ENCODE assay signal across 11 cellular contexts in the genomic region with DNA sequence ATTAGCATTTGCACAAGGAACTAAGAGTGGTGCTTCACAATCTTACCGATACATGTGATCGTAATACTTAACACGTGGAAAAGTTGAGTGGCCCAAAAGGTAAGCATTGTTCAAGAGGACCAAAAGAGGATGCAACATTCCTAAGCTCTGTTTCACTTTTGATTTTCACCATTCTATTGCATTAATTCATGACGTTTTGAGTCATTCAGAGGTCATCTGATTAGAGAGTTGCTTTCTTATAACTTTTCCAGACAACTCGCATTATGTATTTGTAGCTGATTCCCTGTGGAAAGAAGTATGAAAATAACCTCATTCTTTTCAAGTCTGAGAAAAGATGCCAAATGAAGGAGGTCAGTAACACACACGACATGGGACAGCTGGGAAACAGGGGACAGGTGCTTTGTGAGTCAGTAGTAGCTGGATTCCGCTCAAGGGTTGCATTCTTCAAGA.
A peak's percentile ranks its signal among the peaks of the same experiment; 100 is the strongest.
DNase-seq lines count a peak whose midpoint lies in the region; ATAC-seq and TF ChIP-seq lines count a peak whose summit lies in the region.
"Had no signal": no experiment of that assay in that cellular context is flagged by ENCODE, and none has a peak within 500 bp of the region (broad histone marks: within the 10 kb centered on the region; RNA-seq: fewer than 3 reads in every experiment).

No MANE protein-coding gene starts in this region.

- DNase-seq in NCI-H226: peak; percentile 86
- DNase-seq in mammary epithelial cell: peak; percentile 81
- no peak for DNase-seq in left lung
- DNase-seq in NCI-H82 (lab: John Stamatoyannopoulos, UW): no peak
- DNase-seq in 8988T: no peak
- DNase-seq: activated naive CD8-positive, alpha-beta T cell treated with anti-CD3 and anti-CD28 coated beads, Interleukin-2, amount 50 U/mL, for 24 hours; gastrocnemius medialis; NCI-H1092 had no signal

- H3K4me3 ChIP-seq in BLaER1 treated with 17β-estradiol and CSF1 and Interleukin-3, amounts not matched to agents 10 nM and 100 nM: no peak overlapping the region
- H3K4me3 ChIP-seq in mammary epithelial cell (replicated peaks in 1 of 3; ENCODE audit: insufficient read depth in 1 of 3, low read depth in 2 of 3, low read length in 3 of 3) (no peak overlapping the region), left lung (no peak overlapping the region)
- H3K4me3 ChIP-seq: gastrocnemius medialis had no signal

- peak overlapping the region in 7 of 11 experiments; percentile 28 to 83 (median 61); a peak in 13 of 22 replicates for H3K4me2 ChIP-seq in BLaER1 treated with 17β-estradiol and CSF1 and Interleukin-3, amounts not matched to agents 10 nM and 100 nM
- H3K4me2 ChIP-seq in mammary epithelial cell (ENCODE audit: insufficient read depth, low read depth, low read length): no peak overlapping the region

- peaks cover 12 to 76% (median 53%) of the 10 kb centered on the region in 10 experiments for H3K4me1 ChIP-seq in BLaER1 treated with 17β-estradiol and CSF1 and Interleukin-3, amounts not matched to agents 10 nM and 100 nM
- H3K4me1 ChIP-seq in mammary epithelial cell (ENCODE audit: insufficient read depth, low read length) (peaks cover 27% of the 10 kb centered on the region), left lung (no peaks in the 10 kb centered on the region)
- H3K4me1 ChIP-seq: gastrocnemius medialis had no signal

- dilution Hi-C loops in mammary epithelial cell (cut with HindIII; ENCODE audit: low sequenced_read_pairs): no loop called here

- intact Hi-C loops in mammary epithelial cell (cut with micrococcal nuclease) (loop anchor here (2.0 to 10.0 kb wide), 6 partner anchors 16 to 324 kb away; no protein-coding TSS in a partner anchor), left lung (cut with DNase I) (no loop called here)

- WGBS in mammary epithelial cell (ENCODE audit: low coverage, missing lambda C conversion rate): 53% methylated on average over 7 of the region's 7 CpGs

- no TSS peak for BruUV-seq in mammary epithelial cell (replicated peaks; lab: Mats Ljungman, UMichigan)

- ATAC-seq in left lung (peak; percentile 89), GM19324 (IDR thresholded peaks at IDR 0.05; ENCODE audit: low FRiP score, unreplicated experiment) (no peak)
- ATAC-seq in activated CD4-positive, CD25-positive, alpha-beta regulatory T cell treated with anti-CD3 and anti-CD28 coated beads, Interleukin-2, amount 50 U/mL, for 24 hours: no peak
- ATAC-seq: activated naive CD8-positive, alpha-beta T cell treated with anti-CD3 and anti-CD28 coated beads, Interleukin-2, amount 50 U/mL, for 24 hours; gastrocnemius medialis had no signal

- in situ Hi-C loops in mammary epithelial cell (cut with MboI; ENCODE audit: low sequenced_read_pairs in 2 of 2): loop anchor here in 1 of 2 donors (25.0 kb wide), 1 partner anchor 344 kb away; the partner anchor contains the start of gene RND3

- H4K20me1 ChIP-seq in BLaER1 treated with 17β-estradiol and CSF1 and Interleukin-3, amounts not matched to agents 10 nM and 100 nM: no peaks in the 10 kb centered on the region
- no peaks in the 10 kb centered on the region for H4K20me1 ChIP-seq in mammary epithelial cell (ENCODE audit: insufficient read depth, low read length)

- peaks cover 30 to 51% (median 43%) of the 10 kb centered on the region in 11 experiments for H3K9me3 ChIP-seq in BLaER1 treated with 17β-estradiol and CSF1 and Interleukin-3, amounts not matched to agents 10 nM and 100 nM (replicated peaks in 1 of 11)
- H3K9me3 ChIP-seq in mammary epithelial cell (replicated peaks; ENCODE audit: insufficient read depth, low read length) (peaks cover 13% of the 10 kb centered on the region), left lung (peaks cover 0 to 23% of the 10 kb centered on the region in 2 donors)
- H3K9me3 ChIP-seq: gastrocnemius medialis had no signal

- no peak overlapping the region for H2AFZ ChIP-seq in mammary epithelial cell (ENCODE audit: low read depth, low read length)

- H3K9ac ChIP-seq in BLaER1 treated with 17β-estradiol and CSF1 and Interleukin-3, amounts not matched to agents 10 nM and 100 nM: no peak overlapping the region
- H3K9ac ChIP-seq in mammary epithelial cell (ENCODE audit: insufficient read depth, low read length): peak overlapping the region; percentile 59

- H3K36me3 ChIP-seq in BLaER1 treated with 17β-estradiol and CSF1 and Interleukin-3, amounts not matched to agents 10 nM and 100 nM: peaks cover 0 to 8% (median 0%) of the 10 kb centered on the region in 11 experiments; a peak in 3 of 22 replicates
- no peaks in the 10 kb centered on the region for H3K36me3 ChIP-seq in mammary epithelial cell (ENCODE audit: insufficient read depth, low read length)
- no peaks in the 10 kb centered on the region for H3K36me3 ChIP-seq in left lung
- H3K36me3 ChIP-seq: gastrocnemius medialis had no signal

- no peaks in the 10 kb centered on the region for H3K79me2 ChIP-seq in mammary epithelial cell (ENCODE audit: insufficient read depth, low read length)

- no peak for TF ChIP-seq CTCF in mammary epithelial cell (conservative IDR thresholded peaks at IDR 0.05 in 1 of 2, IDR thresholded peaks at IDR 0.05 in 1 of 2; ENCODE audit: extremely low read depth in 1 of 2, insufficient read depth in 1 of 2, low read depth in 1 of 2, low read length in 2 of 2)
- TF ChIP-seq CTCF in left lung (IDR thresholded peaks at IDR 0.05): no peak

- peaks cover 0 to 59% (median 0%) of the 10 kb centered on the region in 11 experiments; a peak in 6 of 22 replicates for H3K27me3 ChIP-seq in BLaER1 treated with 17β-estradiol and CSF1 and Interleukin-3, amounts not matched to agents 10 nM and 100 nM
- H3K27me3 ChIP-seq in mammary epithelial cell (ENCODE audit: insufficient read depth, low read length) (no peaks in the 10 kb centered on the region), left lung (no peaks in the 10 kb centered on the region)
- H3K27me3 ChIP-seq: gastrocnemius medialis had no signal

- peak overlapping the region in 2 of 11 experiments; percentile 60 to 91; a peak in 3 of 22 replicates for H3K27ac ChIP-seq in BLaER1 treated with 17β-estradiol and CSF1 and Interleukin-3, amounts not matched to agents 10 nM and 100 nM
- peak overlapping the region; percentile 97 for H3K27ac ChIP-seq in mammary epithelial cell (ENCODE audit: insufficient read depth, low read depth, low read length)
- H3K27ac ChIP-seq in left lung: no peak overlapping the region
- H3K27ac ChIP-seq: gastrocnemius medialis had no signal

- CTCF ChIA-PET in mammary epithelial cell (lab: Charles Lee; ENCODE audit: low non-redundant PET): interaction anchor here (0.6 kb wide), 1 partner anchor 26 kb away, joined by 4 read pairs; no protein-coding TSS in a partner anchor

Comparison
In these comparisons a context has a peak if more than half of its experiments do, and no peak if none do; other contexts are left out.
1. DNase-seq: peak in NCI-H226 (single experiment) and mammary epithelial cell (single experiment); none in left lung (0 of 2), NCI-H82 (single experiment) and 8988T (single experiment).